In genomic region chr3:11580645-11581044, GRCh38 we compare ENCODE assay signal across 25 cellular contexts.
DNase-seq lines count a peak whose midpoint lies in the region; ATAC-seq and TF ChIP-seq lines count a peak whose summit lies in the region.
"Had no signal": no experiment of that assay in that cellular context is flagged by ENCODE, and none has a peak within 500 bp of the region (broad histone marks: within the 10 kb centered on the region; RNA-seq: fewer than 3 reads in every experiment).

No MANE protein-coding gene starts in this region.

- no peaks in the 10 kb centered on the region for H3K36me3 ChIP-seq in Panc1 (ENCODE audit: control insufficient read depth, insufficient read depth, low read length)
- peaks cover 3% of the 10 kb centered on the region; the same call in 1 of the 2 replicates for H3K36me3 ChIP-seq in HAP-1 (replicated peaks)
- H3K36me3 ChIP-seq: gastroesophageal sphincter had no signal

- no peak for DNase-seq in Panc1 (ENCODE audit: low read depth, low spot score)
- DNase-seq in mesothelial cell of epicardium (ENCODE audit: low spot score in 2 of 2, unreplicated experiment in 2 of 2): no peak
- DNase-seq in type B pancreatic cell (ENCODE audit: extremely low spot score, unreplicated experiment): no peak
- DNase-seq in activated CD8-positive, alpha-beta memory T cell treated with anti-CD3 and anti-CD28 coated beads, Interleukin-2, amount 50 U/mL, for 48 hours: no peak
- DNase-seq in HAP-1 (ENCODE audit: low spot score in 2 of 2): no peak
- DNase-seq in HEK293T (ENCODE audit: extremely low spot score): no peak
- DNase-seq: activated CD4-positive, alpha-beta memory T cell treated with anti-CD3 and anti-CD28 coated beads, Interleukin-2, amount 10 ng/mL, durations not matched to agents 7 days and 5 days; activated CD4-positive, alpha-beta T cell treated with anti-CD3 and anti-CD28 coated beads for 1 hour; activated CD8-positive, alpha-beta memory T cell treated with anti-CD3 and anti-CD28 coated beads, Interleukin-2, amount 50 U/mL, for 4 hours; activated naive CD4-positive, alpha-beta T cell treated with anti-CD3 and anti-CD28 coated beads, Interleukin-2, amount 10 ng/mL, durations not matched to agents 7 days and 5 days; DMS53; NCI-H1436 treated with DMSO at 0.1 percent for 48 hours; NCI-H2107; NCI-H446 treated with DMSO at 0.1 percent for 48 hours; NCI-H774; SJCRH30; stimulated activated CD4-positive, alpha-beta T cell treated with anti-CD3 and anti-CD28 coated beads, Interleukin-1b, Interleukin-23, amount 100 ng/mL, for 48 hours; SW 1271 had no signal

- H3K4me3 ChIP-seq in Panc1 (ENCODE audit: low read depth in 2 of 2, low read length in 2 of 2) (no peak overlapping the region), HAP-1 (no peak overlapping the region)
- H3K4me3 ChIP-seq: BLaER1 treated with 17β-estradiol and CSF1 and Interleukin-3, amounts not matched to agents 10 nM and 100 nM had no signal

- H3K4me3 Mint-ChIP-seq in mesothelial cell of epicardium: no peak overlapping the region
- no peak overlapping the region for H3K4me3 Mint-ChIP-seq in type B pancreatic cell
- H3K4me3 Mint-ChIP-seq: activated CD4-positive, alpha-beta memory T cell treated with anti-CD3 and anti-CD28 coated beads, Interleukin-2, amount 10 ng/mL, durations not matched to agents 7 days and 5 days; activated naive CD4-positive, alpha-beta T cell treated with anti-CD3 and anti-CD28 coated beads, Interleukin-2, amount 10 ng/mL, durations not matched to agents 7 days and 5 days; activated T-helper 17 cell treated with anti-CD3 and anti-CD28 coated beads, Interleukin-2, amount 50 U/mL, for 72 hours; memory B cell; stimulated activated naive CD8-positive, alpha-beta T cell treated with anti-CD3 and anti-CD28 coated beads, Interleukin-15, Interleukin-2, amounts not matched to agents 100 ng/mL and 50 ng/mL, for 24 hours had no signal

- H3K4me1 Mint-ChIP-seq in mesothelial cell of epicardium (peaks cover 80% of the 10 kb centered on the region), type B pancreatic cell (ENCODE audit: unreplicated experiment) (peaks cover 76% of the 10 kb centered on the region)

- in situ Hi-C loops in Panc1 (cut with HindIII; ENCODE audit: low pct_unique_long_range_greater_than_20kb, low sequenced_read_pairs): no loop called here
- in situ Hi-C loops in HAP-1 (cut with MboI; ENCODE audit: low sequenced_read_pairs): no loop called here

- H3K27ac ChIP-seq in Panc1 (ENCODE audit: low read length): peak overlapping the region; percentile 95; the same call in 1 of the 2 replicates
- peak overlapping the region; percentile 5 for H3K27ac ChIP-seq in cingulate gyrus (ENCODE audit: low read depth, low read length)
- H3K27ac ChIP-seq: SJCRH30 had no signal

- POLR2A ChIA-PET in Panc1 (lab: Charles Lee): interaction anchor here (0.7 to 1.2 kb wide), 2 partner anchors 17 to 20 kb away, joined by 4 to 8 read pairs; no protein-coding TSS in a partner anchor
- POLR2A ChIA-PET in HEK293T (lab: Yijun Ruan, JAX): no interaction called here

- H3K9me3 Mint-ChIP-seq in mesothelial cell of epicardium (no peaks in the 10 kb centered on the region), type B pancreatic cell (no peaks in the 10 kb centered on the region)
- H3K9me3 Mint-ChIP-seq: activated CD4-positive, alpha-beta memory T cell treated with anti-CD3 and anti-CD28 coated beads, Interleukin-2, amount 10 ng/mL, durations not matched to agents 7 days and 5 days; activated naive CD4-positive, alpha-beta T cell treated with anti-CD3 and anti-CD28 coated beads, Interleukin-2, amount 10 ng/mL, durations not matched to agents 7 days and 5 days; activated T-helper 17 cell treated with anti-CD3 and anti-CD28 coated beads, Interleukin-2, amount 50 U/mL, for 72 hours; memory B cell; stimulated activated naive CD8-positive, alpha-beta T cell treated with anti-CD3 and anti-CD28 coated beads, Interleukin-15, Interleukin-2, amounts not matched to agents 100 ng/mL and 50 ng/mL, for 24 hours had no signal

- CTCF ChIA-PET in Panc1 (lab: Charles Lee) (no interaction called here), HEK293T (lab: Yijun Ruan, JAX) (no interaction called here)

- no peak for ATAC-seq in Panc1
- ATAC-seq: activated T-helper 17 cell treated with anti-CD3 and anti-CD28 coated beads, Interleukin-2, amount 50 U/mL, for 72 hours; gastroesophageal sphincter; HCT116 had no signal

- H3K27me3 ChIP-seq in Panc1 (ENCODE audit: control insufficient read depth, insufficient read depth, low read length) (no peaks in the 10 kb centered on the region), HAP-1 (ENCODE audit: low read depth) (no peaks in the 10 kb centered on the region)
- H3K27me3 ChIP-seq: BLaER1 treated with 17β-estradiol and CSF1 and Interleukin-3, amounts not matched to agents 10 nM and 100 nM; gastroesophageal sphincter; SJCRH30 had no signal

- peaks cover 5% of the 10 kb centered on the region for H3K36me3 Mint-ChIP-seq in mesothelial cell of epicardium
- H3K36me3 Mint-ChIP-seq in type B pancreatic cell: peaks cover 24% of the 10 kb centered on the region

- BruUV-seq in Panc1 (replicated peaks; lab: Mats Ljungman, UMichigan): no TSS peak

- H3K27me3 Mint-ChIP-seq in mesothelial cell of epicardium (ENCODE audit: low read depth): no peaks in the 10 kb centered on the region
- H3K27me3 Mint-ChIP-seq in type B pancreatic cell: no peaks in the 10 kb centered on the region
- H3K27me3 Mint-ChIP-seq: activated CD4-positive, alpha-beta memory T cell treated with anti-CD3 and anti-CD28 coated beads, Interleukin-2, amount 10 ng/mL, durations not matched to agents 7 days and 5 days; activated naive CD4-positive, alpha-beta T cell treated with anti-CD3 and anti-CD28 coated beads, Interleukin-2, amount 10 ng/mL, durations not matched to agents 7 days and 5 days; activated T-helper 17 cell treated with anti-CD3 and anti-CD28 coated beads, Interleukin-2, amount 50 U/mL, for 72 hours; memory B cell; stimulated activated naive CD8-positive, alpha-beta T cell treated with anti-CD3 and anti-CD28 coated beads, Interleukin-15, Interleukin-2, amounts not matched to agents 100 ng/mL and 50 ng/mL, for 24 hours had no signal

- H3K9me3 ChIP-seq in Panc1 (ENCODE audit: control insufficient read depth, insufficient read depth, low read depth, low read length): no peaks in the 10 kb centered on the region
- H3K9me3 ChIP-seq in HAP-1: no peaks in the 10 kb centered on the region
- H3K9me3 ChIP-seq: gastroesophageal sphincter, SJCRH30 had no signal

- peaks cover 56% of the 10 kb centered on the region for H3K4me1 ChIP-seq in Panc1 (ENCODE audit: control insufficient read depth, insufficient read depth, low read length)
- peaks cover 20% of the 10 kb centered on the region for H3K4me1 ChIP-seq in HAP-1

- H3K27ac Mint-ChIP-seq in mesothelial cell of epicardium (peak overlapping the region; percentile 36), type B pancreatic cell (peak overlapping the region; percentile 15)
- H3K27ac Mint-ChIP-seq: activated CD4-positive, alpha-beta memory T cell treated with anti-CD3 and anti-CD28 coated beads, Interleukin-2, amount 10 ng/mL, durations not matched to agents 7 days and 5 days; activated naive CD4-positive, alpha-beta T cell treated with anti-CD3 and anti-CD28 coated beads, Interleukin-2, amount 10 ng/mL, durations not matched to agents 7 days and 5 days; activated T-helper 17 cell treated with anti-CD3 and anti-CD28 coated beads, Interleukin-2, amount 50 U/mL, for 72 hours; memory B cell had no signal

- intact Hi-C loops in Panc1 (cut with micrococcal nuclease; ENCODE audit: unreplicated experiment): no loop called here

- TF ChIP-seq CTCF in Panc1 (IDR thresholded peaks at IDR 0.05): no peak
- no peak for TF ChIP-seq CTCF in mesothelial cell of epicardium (IDR thresholded peaks at IDR 0.05; ENCODE audit: unreplicated experiment)
- TF ChIP-seq CTCF in type B pancreatic cell (conservative IDR thresholded peaks at IDR 0.05): no peak

TF ChIP-seq in HEK293T, 16 proteins besides CTCF, POLR2A, EP300 and RAD21:
- TF ChIP-seq HDGF (IDR thresholded peaks at IDR 0.05; ENCODE audit: borderline replicate concordance): no peak
- TF ChIP-seq CTBP1 (IDR thresholded peaks at IDR 0.05; ENCODE audit: borderline replicate concordance): no peak
- TF ChIP-seq SP1 (IDR thresholded peaks at IDR 0.05): no peak
- TF ChIP-seq BHLHE40 (IDR thresholded peaks at IDR 0.05; ENCODE audit: borderline replicate concordance): no peak
- TF ChIP-seq ZNF384 (IDR thresholded peaks at IDR 0.05): no peak
- TF ChIP-seq LEF1 (IDR thresholded peaks at IDR 0.05; ENCODE audit: borderline replicate concordance): no peak
- no peak for TF ChIP-seq NFRKB (IDR thresholded peaks at IDR 0.05)
- TF ChIP-seq FOXM1 (IDR thresholded peaks at IDR 0.05; ENCODE audit: borderline replicate concordance): no peak
TF ChIP-seq in HEK293T: peak in this region for 0.
